ENCODE assay signal across 9 cellular contexts in genomic region chr2:70328921-70329561, GRCh38. TPM values are rescaled to one million over a fixed set of nuclear protein-coding genes. Genes with fewer than 3 reads are reported as not detected.
DNase-seq lines count a peak whose midpoint lies in the region; ATAC-seq, FAIRE-seq and TF ChIP-seq lines count a peak whose summit lies in the region.
"Had no signal": no experiment of that assay in that cellular context is flagged by ENCODE, and none has a peak within 500 bp of the region (broad histone marks: within the 10 kb centered on the region; RNA-seq: fewer than 3 reads in every experiment).

No MANE protein-coding gene starts in this region.

- H3K4me1 ChIP-seq in hepatocyte (ENCODE audit: insufficient read depth) (peaks cover 7% of the 10 kb centered on the region), small intestine (ENCODE audit: control insufficient read depth in 2 of 2, insufficient read depth in 1 of 2, low read depth in 1 of 2, low read length in 1 of 2) (no peaks in the 10 kb centered on the region)

- H3K4me2 ChIP-seq in hepatocyte: peak overlapping the region; percentile 14

- no peak overlapping the region for H2AFZ ChIP-seq in hepatocyte

- DNase-seq in DMS 273 (lab: John Stamatoyannopoulos, UW; ENCODE audit: unreplicated experiment) (peak; percentile 56), DMS 273 treated with DMSO at 0.1 percent for 48 hours (lab: John Stamatoyannopoulos, UW) (no peak), NCI-H510A treated with DMSO at 0.1 percent for 48 hours (lab: John Stamatoyannopoulos, UW) (peak; percentile 13), hepatocyte (ENCODE audit: low spot score) (peak; percentile 80), small intestine (peak; percentile 98), DMS114 treated with DMSO at 0.1 percent for 48 hours (lab: John Stamatoyannopoulos, UW; ENCODE audit: unreplicated experiment) (no peak)
- no peak for DNase-seq in activated CD8-positive, alpha-beta T cell treated with anti-CD3 and anti-CD28 coated beads for 36 hours

- POLR2A ChIA-PET in activated CD8-positive, alpha-beta T cell treated with anti-CD3 and anti-CD28 coated beads for 36 hours (lab: Charles Lee): no interaction called here

- no peaks in the 10 kb centered on the region for H3K9me2 ChIP-seq in hepatocyte (replicated peaks; ENCODE audit: insufficient read depth)

- H3K9me3 ChIP-seq in hepatocyte (ENCODE audit: low read depth) (no peaks in the 10 kb centered on the region), small intestine (ENCODE audit: control insufficient read depth, low read depth) (no peaks in the 10 kb centered on the region)

- H3K27ac ChIP-seq in hepatocyte: peak overlapping the region; percentile 82
- peak overlapping the region; percentile 81 to 87 for H3K27ac ChIP-seq in small intestine (ENCODE audit: low read depth in 1 of 2, low read length in 1 of 2)
- H3K27ac ChIP-seq: 22Rv1 had no signal

- no peaks in the 10 kb centered on the region for H3K79me2 ChIP-seq in hepatocyte

- no peak for FAIRE-seq in small intestine (lab: Jason Lieb, UNC)

- no peaks in the 10 kb centered on the region for H3K36me3 Mint-ChIP-seq in activated CD8-positive, alpha-beta T cell treated with anti-CD3 and anti-CD28 coated beads for 36 hours (ENCODE audit: low read depth)

- H3K27ac Mint-ChIP-seq in activated CD8-positive, alpha-beta T cell treated with anti-CD3 and anti-CD28 coated beads for 36 hours: no peak overlapping the region

- H3K9me3 Mint-ChIP-seq in activated CD8-positive, alpha-beta T cell treated with anti-CD3 and anti-CD28 coated beads for 36 hours: no peaks in the 10 kb centered on the region

- ATAC-seq in HG03469 (IDR thresholded peaks at IDR 0.05; ENCODE audit: unreplicated experiment): no peak
- ATAC-seq in activated CD8-positive, alpha-beta T cell treated with anti-CD3 and anti-CD28 coated beads for 36 hours: no peak

- 37% methylated on average over 6 of the region's 6 CpGs for whole genome bisulfite sequencing in hepatocyte (ENCODE audit: low lambda C conversion rate, missing lambda C conversion rate)
- 17 to 58% (median 40%) methylated on average over 6 of the region's 6 CpGs for WGBS in small intestine, 3 donors

- no peaks in the 10 kb centered on the region for H3K4me1 Mint-ChIP-seq in activated CD8-positive, alpha-beta T cell treated with anti-CD3 and anti-CD28 coated beads for 36 hours (ENCODE audit: low read depth)

- H3K27me3 ChIP-seq in hepatocyte (no peaks in the 10 kb centered on the region), small intestine (ENCODE audit: control insufficient read depth in 2 of 2, insufficient read depth in 2 of 2, low read length in 2 of 2) (no peaks in the 10 kb centered on the region)

- TF ChIP-seq CTCF in hepatocyte (IDR thresholded peaks at IDR 0.05; ENCODE audit: poor library complexity): no peak
- no peak for TF ChIP-seq CTCF in activated CD8-positive, alpha-beta T cell treated with anti-CD3 and anti-CD28 coated beads for 36 hours (IDR thresholded peaks at IDR 0.05)

- H4K20me1 ChIP-seq in hepatocyte (ENCODE audit: insufficient read depth, poor library complexity, severe bottlenecking): no peaks in the 10 kb centered on the region

- intact Hi-C loops in activated CD8-positive, alpha-beta T cell treated with anti-CD3 and anti-CD28 coated beads for 36 hours (cut with micrococcal nuclease): no loop called here

- CTCF ChIA-PET in activated CD8-positive, alpha-beta T cell treated with anti-CD3 and anti-CD28 coated beads for 36 hours (lab: Charles Lee): interaction anchor here (1.0 to 5.3 kb wide), 3 partner anchors 12 to 289 kb away, joined by 3 to 33 read pairs (median 6); no protein-coding TSS in a partner anchor

- no peaks in the 10 kb centered on the region for H3K27me3 Mint-ChIP-seq in activated CD8-positive, alpha-beta T cell treated with anti-CD3 and anti-CD28 coated beads for 36 hours

- H3K4me3 Mint-ChIP-seq in activated CD8-positive, alpha-beta T cell treated with anti-CD3 and anti-CD28 coated beads for 36 hours: no peak overlapping the region

- H3K4me3 ChIP-seq in hepatocyte: no peak overlapping the region
- H3K4me3 ChIP-seq in small intestine (ENCODE audit: low read depth in 1 of 2, low read length in 2 of 2): no peak overlapping the region

- H3K36me3 ChIP-seq in hepatocyte (replicated peaks; ENCODE audit: insufficient read depth, low read depth) (no peaks in the 10 kb centered on the region), small intestine (ENCODE audit: control insufficient read depth in 2 of 2, insufficient read depth in 2 of 2, low read length in 2 of 2) (no peaks in the 10 kb centered on the region)

RNA-seq across cellular contexts. Expression of gene FAM136A, which starts 27.2 kb away (rescaled TPM):
- 56.1 and 57.8 TPM in 2 replicates for total RNA-seq in hepatocyte
- polyA plus RNA-seq in hepatocyte (63.6 and 68.8 TPM in 2 replicates), small intestine (10 to 100 TPM; 58.0 to 61.3 (median 58.1) TPM)
- 10 to 100 TPM; 63.0 to 68.9 TPM for total RNA-seq in activated CD8-positive, alpha-beta T cell treated with anti-CD3 and anti-CD28 coated beads for 36 hours

RNA-seq across cellular contexts. Expression of gene SNRPG, which starts 35.5 kb away (rescaled TPM):
- total RNA-seq in hepatocyte: 198 TPM in 2 replicates
- polyA plus RNA-seq in hepatocyte (326 and 329 TPM in 2 replicates), small intestine (100 to 1,000 TPM; 183 to 204 (median 188) TPM)
- total RNA-seq in activated CD8-positive, alpha-beta T cell treated with anti-CD3 and anti-CD28 coated beads for 36 hours: 100 to 1,000 TPM; 445 to 463 TPM

Comparison
In these comparisons a context has a peak if more than half of its experiments do, and no peak if none do; other contexts are left out.
1. DNase-seq: peak in DMS 273 (single experiment), NCI-H510A treated with DMSO at 0.1 percent for 48 hours (single experiment), hepatocyte (single experiment) and small intestine (single experiment); none in DMS 273 treated with DMSO at 0.1 percent for 48 hours (single experiment), DMS114 treated with DMSO at 0.1 percent for 48 hours (single experiment) and activated CD8-positive, alpha-beta T cell treated with anti-CD3 and anti-CD28 coated beads for 36 hours (single experiment).